In the genomic region with DNA sequence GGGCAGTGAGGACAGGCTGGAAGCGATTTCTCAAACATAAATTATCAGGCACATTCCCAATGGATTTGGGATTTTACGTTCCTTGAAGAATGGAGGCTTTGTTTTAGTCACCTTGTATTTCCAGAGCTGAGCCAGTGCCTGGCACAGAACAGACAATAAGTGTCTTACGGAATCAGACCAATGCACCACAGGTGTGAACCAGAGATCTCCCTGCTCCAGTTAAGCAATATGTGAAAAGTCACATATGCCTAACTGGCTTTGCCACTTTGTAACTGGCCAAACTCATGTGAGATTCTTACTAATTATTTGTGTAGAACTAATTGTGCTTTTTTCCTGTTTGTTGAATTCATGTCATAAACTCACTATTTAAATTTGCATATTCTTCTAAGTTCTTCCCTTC, we compare ENCODE assay signal across 24 cellular contexts.
A peak's percentile ranks its signal among the peaks of the same experiment; 100 is the strongest.
DNase-seq lines count a peak whose midpoint lies in the region; FAIRE-seq and TF ChIP-seq lines count a peak whose summit lies in the region.
"Had no signal": no experiment of that assay in that cellular context is flagged by ENCODE, and none has a peak within 500 bp of the region (broad histone marks: within the 10 kb centered on the region; RNA-seq: fewer than 3 reads in every experiment).

No MANE protein-coding gene starts in this region.

- in situ Hi-C loops in mammary epithelial cell (cut with MboI; ENCODE audit: low sequenced_read_pairs in 2 of 2) = no loop called here

- H3K79me2 ChIP-seq in mammary epithelial cell (ENCODE audit: insufficient read depth, low read length) (no peaks in the 10 kb centered on the region), smooth muscle cell (ENCODE audit: low read depth) (no peaks in the 10 kb centered on the region)

- H3F3A ChIP-seq in smooth muscle cell (ENCODE audit: low read depth) = no peaks in the 10 kb centered on the region

- no peak overlapping the region for H3K4me3 Mint-ChIP-seq in MCF 10A (ENCODE audit: unreplicated experiment)
- H3K4me3 Mint-ChIP-seq: B cell; CD4-positive, alpha-beta T cell; CD8-positive, alpha-beta T cell had no signal

- H3K9me3 Mint-ChIP-seq in MCF 10A (ENCODE audit: unreplicated experiment) = peaks cover 6% of the 10 kb centered on the region
- H3K9me3 Mint-ChIP-seq: CD4-positive, alpha-beta T cell; CD8-positive, alpha-beta T cell had no signal

- no peaks in the 10 kb centered on the region for H3K27me3 ChIP-seq in mammary epithelial cell (ENCODE audit: insufficient read depth, low read length)
- H3K27me3 ChIP-seq in HUES48 (ENCODE audit: control insufficient read depth, insufficient read depth, low read length) = no peaks in the 10 kb centered on the region
- H3K27me3 ChIP-seq in smooth muscle cell (ENCODE audit: low read depth) = no peaks in the 10 kb centered on the region
- no peaks in the 10 kb centered on the region for H3K27me3 ChIP-seq in adrenal gland
- H3K27me3 ChIP-seq: BLaER1 treated with 17β-estradiol and CSF1 and Interleukin-3, amounts not matched to agents 10 nM and 100 nM had no signal

- H3K9ac ChIP-seq in mammary epithelial cell (ENCODE audit: insufficient read depth, low read length) = no peak overlapping the region
- 0 out of 2 replicates have a peak overlapping the region, but pooled peaks have one; percentile 24 for H3K9ac ChIP-seq in HUES48 (ENCODE audit: low read depth, low read length)
- H3K9ac ChIP-seq in smooth muscle cell (ENCODE audit: low read depth) = no peak overlapping the region
- H3K9ac ChIP-seq: BLaER1 treated with 17β-estradiol and CSF1 and Interleukin-3, amounts not matched to agents 10 nM and 100 nM had no signal

- peak; percentile 72 for FAIRE-seq in urothelium cell line (lab: Jason Lieb, UNC)
- FAIRE-seq: A549, D721Med, G401.6, GM12891, GM19239 had no signal

- dilution Hi-C loops in mammary epithelial cell (cut with HindIII; ENCODE audit: low sequenced_read_pairs) = no loop called here

- H3K9me3 ChIP-seq in mammary epithelial cell (replicated peaks; ENCODE audit: insufficient read depth, low read length) = no peaks in the 10 kb centered on the region
- H3K9me3 ChIP-seq in HUES48 (ENCODE audit: control insufficient read depth, insufficient read depth, low read length) = no peaks in the 10 kb centered on the region
- no peaks in the 10 kb centered on the region for H3K9me3 ChIP-seq in smooth muscle cell (replicated peaks; ENCODE audit: low read depth)
- no peaks in the 10 kb centered on the region for H3K9me3 ChIP-seq in adrenal gland (replicated peaks in 1 of 3)
- H3K9me3 ChIP-seq: A549; BLaER1 treated with 17β-estradiol and CSF1 and Interleukin-3, amounts not matched to agents 10 nM and 100 nM; Caco-2 had no signal

- no peak overlapping the region for H3K27ac Mint-ChIP-seq in MCF 10A (ENCODE audit: low read depth, unreplicated experiment)
- H3K27ac Mint-ChIP-seq: B cell; CD4-positive, alpha-beta T cell; CD8-positive, alpha-beta T cell had no signal

- H3K27ac ChIP-seq in mammary epithelial cell (ENCODE audit: insufficient read depth, low read depth, low read length) (no peak overlapping the region), HUES48 (ENCODE audit: low read depth, low read length) (no peak overlapping the region), smooth muscle cell (ENCODE audit: low read depth) (no peak overlapping the region), adrenal gland (no peak overlapping the region)
- H3K27ac ChIP-seq: 22Rv1; A549; BLaER1 treated with 17β-estradiol and CSF1 and Interleukin-3, amounts not matched to agents 10 nM and 100 nM; C4-2B had no signal

- intact Hi-C loops in mammary epithelial cell (cut with micrococcal nuclease) = no loop called here
- intact Hi-C loops in MCF 10A (cut with micrococcal nuclease) = no loop called here
- intact Hi-C loops in adrenal gland (cut with DNase I) = no loop called here

- H2AFZ ChIP-seq in mammary epithelial cell (ENCODE audit: low read depth, low read length) (no peak overlapping the region), smooth muscle cell (ENCODE audit: low read depth) (no peak overlapping the region)

- H4K20me1 ChIP-seq in mammary epithelial cell (ENCODE audit: insufficient read depth, low read length) = peaks cover 3% of the 10 kb centered on the region
- no peaks in the 10 kb centered on the region for H4K20me1 ChIP-seq in smooth muscle cell (ENCODE audit: low read depth)
- H4K20me1 ChIP-seq: BLaER1 treated with 17β-estradiol and CSF1 and Interleukin-3, amounts not matched to agents 10 nM and 100 nM had no signal

- H3K36me3 ChIP-seq in mammary epithelial cell (ENCODE audit: insufficient read depth, low read length) = no peaks in the 10 kb centered on the region
- H3K36me3 ChIP-seq in HUES48 (ENCODE audit: control insufficient read depth, insufficient read depth, low read length) = no peaks in the 10 kb centered on the region
- H3K36me3 ChIP-seq in smooth muscle cell (ENCODE audit: low read depth) = no peaks in the 10 kb centered on the region
- H3K36me3 ChIP-seq in adrenal gland (replicated peaks in 1 of 2) = no peaks in the 10 kb centered on the region
- H3K36me3 ChIP-seq: BLaER1 treated with 17β-estradiol and CSF1 and Interleukin-3, amounts not matched to agents 10 nM and 100 nM had no signal

- peak; percentile 27 for DNase-seq in mammary epithelial cell
- DNase-seq in MCF 10A (ENCODE audit: unreplicated experiment) = no peak
- DNase-seq in epithelial cell of esophagus (ENCODE audit: low read depth) = peak; percentile 55
- DNase-seq in urothelium cell line (ENCODE audit: low spot score) = no peak
- DNase-seq in smooth muscle cell (lab: John Stamatoyannopoulos, UW; ENCODE audit: unreplicated experiment) = no peak
- DNase-seq in adrenal gland = no peak
- DNase-seq in effector CD8-positive, alpha-beta T cell (lab: John Stamatoyannopoulos, UW) = no peak
- DNase-seq: AML-193; Caco-2; Calu3; CD4-positive, alpha-beta T cell; CD8-positive, alpha-beta T cell; DMS79 treated with DMSO at 0.1 percent for 48 hours; GF-D8 had no signal

- H3K4me1 Mint-ChIP-seq in MCF 10A (ENCODE audit: insufficient read depth, unreplicated experiment) = no peaks in the 10 kb centered on the region
- H3K4me1 Mint-ChIP-seq: B cell had no signal

- TF ChIP-seq POLR2A in adrenal gland (IDR thresholded peaks at IDR 0.05) = no peak

- H3K4me3 ChIP-seq in mammary epithelial cell (replicated peaks in 1 of 3; ENCODE audit: insufficient read depth in 1 of 3, low read depth in 2 of 3, low read length in 3 of 3) (no peak overlapping the region), HUES48 (ENCODE audit: low read depth, low read length) (no peak overlapping the region), epithelial cell of esophagus (ENCODE audit: low read length) (no peak overlapping the region), smooth muscle cell (no peak overlapping the region), adrenal gland (no peak overlapping the region)
- H3K4me3 ChIP-seq: A549; BLaER1 treated with 17β-estradiol and CSF1 and Interleukin-3, amounts not matched to agents 10 nM and 100 nM had no signal

- H3K4me2 ChIP-seq in mammary epithelial cell (ENCODE audit: insufficient read depth, low read depth, low read length) = no peak overlapping the region
- H3K4me2 ChIP-seq in smooth muscle cell = no peak overlapping the region
- H3K4me2 ChIP-seq: A549; BLaER1 treated with 17β-estradiol and CSF1 and Interleukin-3, amounts not matched to agents 10 nM and 100 nM had no signal

- no TSS peak for BruUV-seq in mammary epithelial cell (replicated peaks; lab: Mats Ljungman, UMichigan)
- BruUV-seq in MCF 10A (replicated peaks; lab: Mats Ljungman, UMichigan) = no TSS peak

- CTCF ChIA-PET in mammary epithelial cell (lab: Charles Lee; ENCODE audit: low non-redundant PET) (no interaction called here), MCF 10A (lab: Yijun Ruan, JAX) (no interaction called here)

- H3K4me1 ChIP-seq in mammary epithelial cell (ENCODE audit: insufficient read depth, low read length) (no peaks in the 10 kb centered on the region), HUES48 (ENCODE audit: control insufficient read depth, insufficient read depth, low read length) (no peaks in the 10 kb centered on the region), smooth muscle cell (ENCODE audit: low read depth) (no peaks in the 10 kb centered on the region), adrenal gland (replicated peaks in 1 of 2) (no peaks in the 10 kb centered on the region)
- H3K4me1 ChIP-seq: A549; BLaER1 treated with 17β-estradiol and CSF1 and Interleukin-3, amounts not matched to agents 10 nM and 100 nM; Caco-2 had no signal

- POLR2A ChIA-PET in MCF 10A (lab: Yijun Ruan, JAX) = no interaction called here

- TF ChIP-seq CTCF in mammary epithelial cell (conservative IDR thresholded peaks at IDR 0.05 in 1 of 2, IDR thresholded peaks at IDR 0.05 in 1 of 2; ENCODE audit: extremely low read depth in 1 of 2, insufficient read depth in 1 of 2, low read depth in 1 of 2, low read length in 2 of 2) (no peak), MCF 10A (IDR thresholded peaks at IDR 0.05; ENCODE audit: unreplicated experiment) (no peak), epithelial cell of esophagus (IDR thresholded peaks at IDR 0.05; ENCODE audit: insufficient read depth, low read depth, low read length, missing control alignments) (no peak), smooth muscle cell (IDR thresholded peaks at IDR 0.05; ENCODE audit: borderline replicate concordance, insufficient read depth, poor library complexity, severe bottlenecking) (no peak), adrenal gland (IDR thresholded peaks at IDR 0.05) (no peak)

- H3K36me3 Mint-ChIP-seq in MCF 10A (ENCODE audit: insufficient read depth, unreplicated experiment) = no peaks in the 10 kb centered on the region
- H3K36me3 Mint-ChIP-seq: CD8-positive, alpha-beta T cell had no signal

- WGBS in mammary epithelial cell (ENCODE audit: low coverage, missing lambda C conversion rate) = 5% methylated on average over 3 of the region's 3 CpGs
- WGBS in smooth muscle cell (ENCODE audit: low lambda C conversion rate) = 79% methylated on average over 3 of the region's 3 CpGs
- WGBS in adrenal gland, 4 donors = 72 to 81% (median 79%) methylated on average over 3 of the region's 3 CpGs

- H3K27me3 Mint-ChIP-seq in MCF 10A (ENCODE audit: insufficient read depth, unreplicated experiment) = no peaks in the 10 kb centered on the region
- H3K27me3 Mint-ChIP-seq: B cell had no signal

Comparison
In these comparisons a context has a peak if more than half of its experiments do, and no peak if none do; other contexts are left out.
1. DNase-seq: peak in mammary epithelial cell (single experiment) and epithelial cell of esophagus (single experiment); none in MCF 10A (single experiment), urothelium cell line (single experiment), smooth muscle cell (single experiment), adrenal gland (0 of 7) and effector CD8-positive, alpha-beta T cell (single experiment).